ENCODE assay signal across 20 cellular contexts in the genomic region with DNA sequence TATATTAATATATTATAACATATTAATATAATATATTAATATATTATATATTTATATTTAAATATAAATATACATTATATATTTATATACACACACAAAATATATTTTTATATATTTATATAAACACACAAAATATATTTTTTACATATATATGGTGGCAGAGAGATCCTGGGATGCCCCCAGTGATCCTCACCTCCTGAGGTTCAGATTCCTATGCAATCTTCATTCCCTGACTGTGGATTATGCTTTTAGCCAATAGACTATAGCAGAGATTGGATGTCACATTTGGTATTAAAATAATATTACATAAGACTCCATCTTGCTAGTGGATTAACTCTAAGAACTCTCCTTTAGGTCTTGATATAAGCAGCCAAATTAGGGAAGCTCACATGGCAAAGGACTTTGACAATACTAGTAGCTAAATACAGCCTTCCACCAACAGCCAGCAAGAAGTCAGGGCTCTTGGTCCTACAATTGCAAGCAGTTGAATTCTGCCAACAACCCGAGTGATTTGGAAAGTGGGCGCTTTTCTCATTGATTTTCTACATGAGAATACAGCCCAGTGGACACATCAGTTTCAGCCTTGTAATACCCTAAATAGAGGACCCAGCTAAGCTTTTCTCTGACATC.
DNase-seq lines count a peak whose midpoint lies in the region; ATAC-seq and TF ChIP-seq lines count a peak whose summit lies in the region.
"Had no signal": no experiment of that assay in that cellular context is flagged by ENCODE, and none has a peak within 500 bp of the region (broad histone marks: within the 10 kb centered on the region; RNA-seq: fewer than 3 reads in every experiment).

No MANE protein-coding gene starts in this region.

- no peak overlapping the region for H3K27ac ChIP-seq in parathyroid adenoma
- H3K27ac ChIP-seq: RWPE1, SJCRH30 had no signal

- no peaks in the 10 kb centered on the region for H3K36me3 ChIP-seq in parathyroid adenoma (ENCODE audit: control insufficient read depth, insufficient read depth, low read length)
- no peaks in the 10 kb centered on the region for H3K36me3 ChIP-seq in Caco-2 (ENCODE audit: control insufficient read depth, insufficient read depth, low read length)
- H3K36me3 ChIP-seq: SJCRH30 had no signal

- no peaks in the 10 kb centered on the region for H3K4me1 Mint-ChIP-seq in activated CD8-positive, alpha-beta T cell treated with anti-CD3 and anti-CD28 coated beads for 36 hours (ENCODE audit: low read depth)
- H3K4me1 Mint-ChIP-seq in Caco-2 (ENCODE audit: low read depth, unreplicated experiment) = no peaks in the 10 kb centered on the region
- H3K4me1 Mint-ChIP-seq: CD14-positive monocyte had no signal

- no peaks in the 10 kb centered on the region for H3K27me3 ChIP-seq in parathyroid adenoma (ENCODE audit: control insufficient read depth, insufficient read depth, low read length)
- H3K27me3 ChIP-seq in Caco-2 (replicated peaks; ENCODE audit: control insufficient read depth, insufficient read depth, low read length) = no peaks in the 10 kb centered on the region

- peaks cover 5 to 14% of the 10 kb centered on the region in 2 donors for H3K9me3 Mint-ChIP-seq in activated naive CD4-positive, alpha-beta T cell treated with anti-CD3 and anti-CD28 coated beads, Interleukin-2, amount 50 U/mL, for 72 hours
- H3K9me3 Mint-ChIP-seq in activated CD8-positive, alpha-beta T cell treated with anti-CD3 and anti-CD28 coated beads for 36 hours = peaks cover 6% of the 10 kb centered on the region
- peaks cover 2% of the 10 kb centered on the region for H3K9me3 Mint-ChIP-seq in Caco-2 (ENCODE audit: unreplicated experiment)

- H3K4me3 Mint-ChIP-seq in activated CD8-positive, alpha-beta T cell treated with anti-CD3 and anti-CD28 coated beads for 36 hours = no peak overlapping the region
- H3K4me3 Mint-ChIP-seq in Caco-2 (ENCODE audit: unreplicated experiment) = no peak overlapping the region
- H3K4me3 Mint-ChIP-seq: CD14-positive monocyte had no signal

- no peak overlapping the region for H3K27ac Mint-ChIP-seq in activated naive CD4-positive, alpha-beta T cell treated with anti-CD3 and anti-CD28 coated beads, Interleukin-2, amount 50 U/mL, for 72 hours
- H3K27ac Mint-ChIP-seq in activated CD8-positive, alpha-beta T cell treated with anti-CD3 and anti-CD28 coated beads for 36 hours = no peak overlapping the region
- H3K27ac Mint-ChIP-seq in Caco-2 (ENCODE audit: unreplicated experiment) = no peak overlapping the region
- H3K27ac Mint-ChIP-seq: CD14-positive monocyte had no signal

- CTCF ChIA-PET in activated CD8-positive, alpha-beta T cell treated with anti-CD3 and anti-CD28 coated beads for 36 hours (lab: Charles Lee) = no interaction called here
- CTCF ChIA-PET in Caco-2 (lab: Charles Lee) = no interaction called here

- DNase-seq in activated naive CD4-positive, alpha-beta T cell treated with anti-CD3 and anti-CD28 coated beads, Interleukin-2, amount 50 U/mL, for 72 hours (ENCODE audit: low spot score in 2 of 2) = no peak
- DNase-seq in activated naive CD4-positive, alpha-beta T cell treated with anti-CD3 and anti-CD28 coated beads, Interleukin-2, amount 50 U/mL, for 16 hours = no peak
- DNase-seq in NOMO-1 (lab: John Stamatoyannopoulos, UW; ENCODE audit: unreplicated experiment in 2 of 2) = peak; percentile 16 to 63
- DNase-seq in activated CD8-positive, alpha-beta T cell treated with anti-CD3 and anti-CD28 coated beads for 36 hours = peak; percentile 4
- DNase-seq in NCI-H1105 (lab: John Stamatoyannopoulos, UW) = no peak
- DNase-seq in Caco-2 = no peak
- no peak for DNase-seq in dedifferentiated amniotic fluid mesenchymal stem cell (ENCODE audit: extremely low spot score)
- DNase-seq: ACHN, AML-193, EL, Karpas-422, MM.1S, NCI-H1417 treated with DMSO at 0.1 percent for 48 hours, NCI-H2029, NCI-H510A, PC-3, SJCRH30 had no signal

- no peak overlapping the region for H3K4me2 ChIP-seq in parathyroid adenoma (ENCODE audit: low read length)

- TF ChIP-seq CTCF in activated CD8-positive, alpha-beta T cell treated with anti-CD3 and anti-CD28 coated beads for 36 hours (IDR thresholded peaks at IDR 0.05) = no peak
- no peak for TF ChIP-seq CTCF in parathyroid adenoma (IDR thresholded peaks at IDR 0.05)
- TF ChIP-seq CTCF in Caco-2 (IDR thresholded peaks at IDR 0.05; ENCODE audit: insufficient read depth in 1 of 2, low read depth in 1 of 2, low read length in 1 of 2, severe bottlenecking in 1 of 2, unreplicated experiment in 1 of 2) = no peak

- H3K4me3 ChIP-seq in parathyroid adenoma (ENCODE audit: low read depth, low read length) = no peak overlapping the region
- no peak overlapping the region for H3K4me3 ChIP-seq in Caco-2 (ENCODE audit: low read depth, low read length)
- H3K4me3 ChIP-seq: SJCRH30 had no signal

- no peaks in the 10 kb centered on the region for H3K79me2 ChIP-seq in parathyroid adenoma

- H3K9me3 ChIP-seq in parathyroid adenoma (ENCODE audit: control insufficient read depth, low read length) = no peaks in the 10 kb centered on the region
- no peaks in the 10 kb centered on the region for H3K9me3 ChIP-seq in Caco-2
- H3K9me3 ChIP-seq: SJCRH30 had no signal

- POLR2A ChIA-PET in activated CD8-positive, alpha-beta T cell treated with anti-CD3 and anti-CD28 coated beads for 36 hours (lab: Charles Lee) = no interaction called here
- POLR2A ChIA-PET in Caco-2 (lab: Charles Lee) = no interaction called here

- H3K27me3 Mint-ChIP-seq in activated CD8-positive, alpha-beta T cell treated with anti-CD3 and anti-CD28 coated beads for 36 hours = no peaks in the 10 kb centered on the region
- H3K27me3 Mint-ChIP-seq in Caco-2 (ENCODE audit: insufficient read depth, unreplicated experiment) = no peaks in the 10 kb centered on the region

- peak; percentile 64 to 69 for ATAC-seq in activated naive CD4-positive, alpha-beta T cell treated with anti-CD3 and anti-CD28 coated beads, Interleukin-2, amount 50 U/mL, for 72 hours
- ATAC-seq in activated CD8-positive, alpha-beta T cell treated with anti-CD3 and anti-CD28 coated beads for 36 hours = no peak
- ATAC-seq: PC-3 had no signal

- intact Hi-C loops in activated CD8-positive, alpha-beta T cell treated with anti-CD3 and anti-CD28 coated beads for 36 hours (cut with micrococcal nuclease) = no loop called here
- intact Hi-C loops in Caco-2 (cut with micrococcal nuclease; ENCODE audit: unreplicated experiment) = no loop called here

- peak overlapping the region; percentile 31 for H2AFZ ChIP-seq in parathyroid adenoma

- no peak overlapping the region for H3K9ac ChIP-seq in parathyroid adenoma

- H3K4me1 ChIP-seq in parathyroid adenoma = peaks cover 2% of the 10 kb centered on the region
- no peaks in the 10 kb centered on the region for H3K4me1 ChIP-seq in Caco-2
- H3K4me1 ChIP-seq: SJCRH30 had no signal

- H3K36me3 Mint-ChIP-seq in activated naive CD4-positive, alpha-beta T cell treated with anti-CD3 and anti-CD28 coated beads, Interleukin-2, amount 50 U/mL, for 72 hours = no peaks in the 10 kb centered on the region
- H3K36me3 Mint-ChIP-seq in activated CD8-positive, alpha-beta T cell treated with anti-CD3 and anti-CD28 coated beads for 36 hours (ENCODE audit: low read depth) = no peaks in the 10 kb centered on the region
- H3K36me3 Mint-ChIP-seq in Caco-2 (ENCODE audit: insufficient read depth, unreplicated experiment) = no peaks in the 10 kb centered on the region
- H3K36me3 Mint-ChIP-seq: CD14-positive monocyte had no signal

- BruUV-seq in Caco-2 (replicated peaks; lab: Mats Ljungman, UMichigan) = no TSS peak

Comparison
In these comparisons a context has a peak if more than half of its experiments do, and no peak if none do; other contexts are left out.
1. DNase-seq: peak in NOMO-1 (2 of 2) and activated CD8-positive, alpha-beta T cell treated with anti-CD3 and anti-CD28 coated beads for 36 hours (single experiment); none in activated naive CD4-positive, alpha-beta T cell treated with anti-CD3 and anti-CD28 coated beads, Interleukin-2, amount 50 U/mL, for 72 hours (0 of 2), activated naive CD4-positive, alpha-beta T cell treated with anti-CD3 and anti-CD28 coated beads, Interleukin-2, amount 50 U/mL, for 16 hours (single experiment), NCI-H1105 (single experiment), Caco-2 (0 of 2) and dedifferentiated amniotic fluid mesenchymal stem cell (single experiment).